13 cellular contexts compared by ENCODE assay signal in the genomic region with DNA sequence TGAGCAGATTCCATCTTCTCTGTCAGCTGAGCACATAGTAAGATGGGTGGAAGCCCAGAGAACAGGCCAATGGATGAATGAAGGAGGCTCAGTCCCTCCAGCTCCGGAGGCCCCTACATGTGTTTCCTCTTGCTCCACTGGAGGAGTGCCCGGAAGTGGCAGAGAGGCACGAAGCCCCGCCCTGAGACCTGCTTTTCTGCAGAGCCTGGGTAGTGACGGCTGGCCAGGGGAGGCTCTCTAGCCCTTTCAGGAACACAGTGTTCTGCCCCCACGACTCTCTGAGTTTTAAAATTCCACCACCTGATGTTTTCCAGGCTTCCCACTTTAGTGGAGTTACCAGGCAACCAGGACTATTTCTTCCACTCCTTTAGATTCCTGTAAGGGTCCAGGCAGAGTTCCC.
DNase-seq lines count a peak whose midpoint lies in the region; ATAC-seq and TF ChIP-seq lines count a peak whose summit lies in the region.
"Had no signal": no experiment of that assay in that cellular context is flagged by ENCODE, and none has a peak within 500 bp of the region (broad histone marks: within the 10 kb centered on the region; RNA-seq: fewer than 3 reads in every experiment).

No MANE protein-coding gene starts in this region.

- no peak for TF ChIP-seq CTCF in Loucy (conservative IDR thresholded peaks at IDR 0.05; ENCODE audit: low read length)
- TF ChIP-seq CTCF in CD4-positive, alpha-beta T cell (IDR thresholded peaks at IDR 0.05) = no peak

- H3K9me3 Mint-ChIP-seq in activated naive CD8-positive, alpha-beta T cell treated with anti-CD3 and anti-CD28 coated beads, Interleukin-2, amount 50 U/mL, for 24 hours = no peaks in the 10 kb centered on the region
- no peaks in the 10 kb centered on the region for H3K9me3 Mint-ChIP-seq in T-helper 2 cell treated with Interferon-gamma antibody and Interleukin-4, amounts not matched to agents 5 μg/mL and 100 μg/mL, for 36 hours
- H3K9me3 Mint-ChIP-seq in CD4-positive, alpha-beta T cell = no peaks in the 10 kb centered on the region

- H3K27ac ChIP-seq in CD4-positive, alpha-beta T cell (ENCODE audit: low read depth, low read length) = no peak overlapping the region
- H3K27ac ChIP-seq: SJSA1 had no signal

- no peak for ATAC-seq in activated naive CD8-positive, alpha-beta T cell treated with anti-CD3 and anti-CD28 coated beads, Interleukin-2, amount 50 U/mL, for 24 hours
- no peak for ATAC-seq in CD4-positive, alpha-beta T cell (ENCODE audit: poor library complexity)

- H3K27ac Mint-ChIP-seq in activated naive CD8-positive, alpha-beta T cell treated with anti-CD3 and anti-CD28 coated beads, Interleukin-2, amount 50 U/mL, for 24 hours = no peak overlapping the region
- H3K27ac Mint-ChIP-seq in T-helper 2 cell treated with Interferon-gamma antibody and Interleukin-4, amounts not matched to agents 5 μg/mL and 100 μg/mL, for 36 hours = no peak overlapping the region
- H3K27ac Mint-ChIP-seq in CD4-positive, alpha-beta T cell = no peak overlapping the region

- H3K79me2 ChIP-seq in Loucy (ENCODE audit: insufficient read depth, low read length) = no peaks in the 10 kb centered on the region

- no peaks in the 10 kb centered on the region for H3K9me2 ChIP-seq in Loucy (replicated peaks; ENCODE audit: low read depth, low read length)

- H3K36me3 ChIP-seq in Loucy (ENCODE audit: insufficient read depth, low read length) = no peaks in the 10 kb centered on the region
- H3K36me3 ChIP-seq: SJSA1 had no signal

- H3K27me3 Mint-ChIP-seq in activated naive CD8-positive, alpha-beta T cell treated with anti-CD3 and anti-CD28 coated beads, Interleukin-2, amount 50 U/mL, for 24 hours = peaks cover 17% of the 10 kb centered on the region
- H3K27me3 Mint-ChIP-seq in T-helper 2 cell treated with Interferon-gamma antibody and Interleukin-4, amounts not matched to agents 5 μg/mL and 100 μg/mL, for 36 hours (ENCODE audit: low read depth) = peaks cover 2% of the 10 kb centered on the region
- H3K27me3 Mint-ChIP-seq in CD4-positive, alpha-beta T cell = peaks cover 25% of the 10 kb centered on the region

- H3K4me1 Mint-ChIP-seq in activated naive CD8-positive, alpha-beta T cell treated with anti-CD3 and anti-CD28 coated beads, Interleukin-2, amount 50 U/mL, for 24 hours = peaks cover 6% of the 10 kb centered on the region
- H3K4me1 Mint-ChIP-seq in T-helper 2 cell treated with Interferon-gamma antibody and Interleukin-4, amounts not matched to agents 5 μg/mL and 100 μg/mL, for 36 hours (ENCODE audit: low read depth) = peaks cover 4% of the 10 kb centered on the region
- H3K4me1 Mint-ChIP-seq in CD4-positive, alpha-beta T cell (ENCODE audit: low read depth) = peaks cover 6% of the 10 kb centered on the region

- POLR2A ChIA-PET in CD4-positive, alpha-beta T cell (lab: Charles Lee) = no interaction called here

- H3K4me2 ChIP-seq in Loucy (ENCODE audit: low read depth, low read length, poor library complexity, severe bottlenecking) = no peak overlapping the region

- peak overlapping the region; percentile 33; the same call in 1 of the 2 replicates for H2AFZ ChIP-seq in Loucy (ENCODE audit: low read length)

- no peaks in the 10 kb centered on the region for H3K9me3 ChIP-seq in Loucy (ENCODE audit: insufficient read depth, low read depth, low read length)
- no peaks in the 10 kb centered on the region for H3K9me3 ChIP-seq in CD4-positive, alpha-beta T cell (ENCODE audit: control insufficient read depth, low read length)
- H3K9me3 ChIP-seq: SJSA1 had no signal

- CTCF ChIA-PET in CD4-positive, alpha-beta T cell (lab: Charles Lee) = no interaction called here

- no peak overlapping the region for H3K9ac ChIP-seq in Loucy (ENCODE audit: low read depth, low read length, poor library complexity, severe bottlenecking)

- intact Hi-C loops in CD4-positive, alpha-beta T cell (cut with DNase I, micrococcal nuclease) = no loop called here

- H3K4me3 ChIP-seq in Loucy (ENCODE audit: low read length, poor library complexity, severe bottlenecking) = no peak overlapping the region
- H3K4me3 ChIP-seq: SJSA1 had no signal

- no peak overlapping the region for H3K4me3 Mint-ChIP-seq in activated naive CD8-positive, alpha-beta T cell treated with anti-CD3 and anti-CD28 coated beads, Interleukin-2, amount 50 U/mL, for 24 hours
- no peak overlapping the region for H3K4me3 Mint-ChIP-seq in T-helper 2 cell treated with Interferon-gamma antibody and Interleukin-4, amounts not matched to agents 5 μg/mL and 100 μg/mL, for 36 hours
- no peak overlapping the region for H3K4me3 Mint-ChIP-seq in CD4-positive, alpha-beta T cell

- H3K27me3 ChIP-seq in Loucy (ENCODE audit: insufficient read depth, low read length, poor library complexity, severe bottlenecking) = no peaks in the 10 kb centered on the region
- H3K27me3 ChIP-seq in CD4-positive, alpha-beta T cell (ENCODE audit: control insufficient read depth, insufficient read depth, low read length) = peaks cover 15% of the 10 kb centered on the region

- no peaks in the 10 kb centered on the region for H3K36me3 Mint-ChIP-seq in activated naive CD8-positive, alpha-beta T cell treated with anti-CD3 and anti-CD28 coated beads, Interleukin-2, amount 50 U/mL, for 24 hours (ENCODE audit: low read depth)
- H3K36me3 Mint-ChIP-seq in T-helper 2 cell treated with Interferon-gamma antibody and Interleukin-4, amounts not matched to agents 5 μg/mL and 100 μg/mL, for 36 hours (ENCODE audit: low read depth) = no peaks in the 10 kb centered on the region
- no peaks in the 10 kb centered on the region for H3K36me3 Mint-ChIP-seq in CD4-positive, alpha-beta T cell (ENCODE audit: low read depth)

- no peaks in the 10 kb centered on the region for H3K4me1 ChIP-seq in Loucy (ENCODE audit: insufficient read depth, low read length, poor library complexity, severe bottlenecking)
- H3K4me1 ChIP-seq: SJSA1 had no signal

- H3F3A ChIP-seq in Loucy (ENCODE audit: low read depth) = no peaks in the 10 kb centered on the region

- DNase-seq in EL (peak; percentile 3), midbrain (lab: John Stamatoyannopoulos, UW) (peak; percentile 74), NCI-H146 (lab: John Stamatoyannopoulos, UW) (no peak), OCI-M1 (lab: John Stamatoyannopoulos, UW) (no peak)
- DNase-seq in activated naive CD8-positive, alpha-beta T cell treated with anti-CD3 and anti-CD28 coated beads, Interleukin-2, amount 50 U/mL, for 24 hours = peak; percentile 4
- DNase-seq in T-helper 2 cell treated with Interferon-gamma antibody and Interleukin-4, amounts not matched to agents 5 μg/mL and 100 μg/mL, for 36 hours (ENCODE audit: low spot score) = no peak
- DNase-seq in CD4-positive, alpha-beta T cell = no peak
- DNase-seq: central memory CD4-positive, alpha-beta T cell; DMS79; foreskin fibroblast; NCI-H2107 had no signal

- no peaks in the 10 kb centered on the region for H4K20me1 ChIP-seq in Loucy (ENCODE audit: insufficient read depth, low read length, poor library complexity, severe bottlenecking)

Comparison
In these comparisons a context has a peak if more than half of its experiments do, and no peak if none do; other contexts are left out.
1. DNase-seq: peak in EL (single experiment), activated naive CD8-positive, alpha-beta T cell treated with anti-CD3 and anti-CD28 coated beads, Interleukin-2, amount 50 U/mL, for 24 hours (single experiment) and midbrain (single experiment); none in T-helper 2 cell treated with Interferon-gamma antibody and Interleukin-4, amounts not matched to agents 5 μg/mL and 100 μg/mL, for 36 hours (single experiment), CD4-positive, alpha-beta T cell (0 of 10), NCI-H146 (single experiment) and OCI-M1 (single experiment).